1 cellular context compared by ENCODE assay signal in the genomic region with DNA sequence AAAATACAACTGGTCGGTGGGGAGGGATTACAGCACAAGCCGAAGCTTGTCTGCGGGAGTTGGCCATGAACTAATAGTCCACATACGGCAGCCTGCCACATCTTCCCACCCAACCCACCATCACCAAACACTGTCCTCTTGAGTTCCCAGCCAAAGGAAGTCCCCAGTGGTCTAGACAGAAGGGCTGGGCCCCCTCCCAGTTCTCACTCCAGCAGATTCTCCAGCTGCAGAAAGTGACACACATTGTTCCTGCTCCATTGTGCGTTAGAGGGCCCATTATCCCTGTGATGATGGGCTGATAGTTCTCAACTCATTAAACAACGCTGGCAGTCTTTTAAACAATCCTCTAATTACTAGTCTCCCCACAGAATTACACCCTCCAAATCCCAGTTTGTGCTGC.
TF ChIP-seq lines count a peak whose summit lies in the region.

No MANE protein-coding gene starts in this region.

TF ChIP-seq in GM23338, 12 proteins besides CTCF, POLR2A, EP300 and RAD21 (continued from another document):
- TF ChIP-seq, protein P1, sequence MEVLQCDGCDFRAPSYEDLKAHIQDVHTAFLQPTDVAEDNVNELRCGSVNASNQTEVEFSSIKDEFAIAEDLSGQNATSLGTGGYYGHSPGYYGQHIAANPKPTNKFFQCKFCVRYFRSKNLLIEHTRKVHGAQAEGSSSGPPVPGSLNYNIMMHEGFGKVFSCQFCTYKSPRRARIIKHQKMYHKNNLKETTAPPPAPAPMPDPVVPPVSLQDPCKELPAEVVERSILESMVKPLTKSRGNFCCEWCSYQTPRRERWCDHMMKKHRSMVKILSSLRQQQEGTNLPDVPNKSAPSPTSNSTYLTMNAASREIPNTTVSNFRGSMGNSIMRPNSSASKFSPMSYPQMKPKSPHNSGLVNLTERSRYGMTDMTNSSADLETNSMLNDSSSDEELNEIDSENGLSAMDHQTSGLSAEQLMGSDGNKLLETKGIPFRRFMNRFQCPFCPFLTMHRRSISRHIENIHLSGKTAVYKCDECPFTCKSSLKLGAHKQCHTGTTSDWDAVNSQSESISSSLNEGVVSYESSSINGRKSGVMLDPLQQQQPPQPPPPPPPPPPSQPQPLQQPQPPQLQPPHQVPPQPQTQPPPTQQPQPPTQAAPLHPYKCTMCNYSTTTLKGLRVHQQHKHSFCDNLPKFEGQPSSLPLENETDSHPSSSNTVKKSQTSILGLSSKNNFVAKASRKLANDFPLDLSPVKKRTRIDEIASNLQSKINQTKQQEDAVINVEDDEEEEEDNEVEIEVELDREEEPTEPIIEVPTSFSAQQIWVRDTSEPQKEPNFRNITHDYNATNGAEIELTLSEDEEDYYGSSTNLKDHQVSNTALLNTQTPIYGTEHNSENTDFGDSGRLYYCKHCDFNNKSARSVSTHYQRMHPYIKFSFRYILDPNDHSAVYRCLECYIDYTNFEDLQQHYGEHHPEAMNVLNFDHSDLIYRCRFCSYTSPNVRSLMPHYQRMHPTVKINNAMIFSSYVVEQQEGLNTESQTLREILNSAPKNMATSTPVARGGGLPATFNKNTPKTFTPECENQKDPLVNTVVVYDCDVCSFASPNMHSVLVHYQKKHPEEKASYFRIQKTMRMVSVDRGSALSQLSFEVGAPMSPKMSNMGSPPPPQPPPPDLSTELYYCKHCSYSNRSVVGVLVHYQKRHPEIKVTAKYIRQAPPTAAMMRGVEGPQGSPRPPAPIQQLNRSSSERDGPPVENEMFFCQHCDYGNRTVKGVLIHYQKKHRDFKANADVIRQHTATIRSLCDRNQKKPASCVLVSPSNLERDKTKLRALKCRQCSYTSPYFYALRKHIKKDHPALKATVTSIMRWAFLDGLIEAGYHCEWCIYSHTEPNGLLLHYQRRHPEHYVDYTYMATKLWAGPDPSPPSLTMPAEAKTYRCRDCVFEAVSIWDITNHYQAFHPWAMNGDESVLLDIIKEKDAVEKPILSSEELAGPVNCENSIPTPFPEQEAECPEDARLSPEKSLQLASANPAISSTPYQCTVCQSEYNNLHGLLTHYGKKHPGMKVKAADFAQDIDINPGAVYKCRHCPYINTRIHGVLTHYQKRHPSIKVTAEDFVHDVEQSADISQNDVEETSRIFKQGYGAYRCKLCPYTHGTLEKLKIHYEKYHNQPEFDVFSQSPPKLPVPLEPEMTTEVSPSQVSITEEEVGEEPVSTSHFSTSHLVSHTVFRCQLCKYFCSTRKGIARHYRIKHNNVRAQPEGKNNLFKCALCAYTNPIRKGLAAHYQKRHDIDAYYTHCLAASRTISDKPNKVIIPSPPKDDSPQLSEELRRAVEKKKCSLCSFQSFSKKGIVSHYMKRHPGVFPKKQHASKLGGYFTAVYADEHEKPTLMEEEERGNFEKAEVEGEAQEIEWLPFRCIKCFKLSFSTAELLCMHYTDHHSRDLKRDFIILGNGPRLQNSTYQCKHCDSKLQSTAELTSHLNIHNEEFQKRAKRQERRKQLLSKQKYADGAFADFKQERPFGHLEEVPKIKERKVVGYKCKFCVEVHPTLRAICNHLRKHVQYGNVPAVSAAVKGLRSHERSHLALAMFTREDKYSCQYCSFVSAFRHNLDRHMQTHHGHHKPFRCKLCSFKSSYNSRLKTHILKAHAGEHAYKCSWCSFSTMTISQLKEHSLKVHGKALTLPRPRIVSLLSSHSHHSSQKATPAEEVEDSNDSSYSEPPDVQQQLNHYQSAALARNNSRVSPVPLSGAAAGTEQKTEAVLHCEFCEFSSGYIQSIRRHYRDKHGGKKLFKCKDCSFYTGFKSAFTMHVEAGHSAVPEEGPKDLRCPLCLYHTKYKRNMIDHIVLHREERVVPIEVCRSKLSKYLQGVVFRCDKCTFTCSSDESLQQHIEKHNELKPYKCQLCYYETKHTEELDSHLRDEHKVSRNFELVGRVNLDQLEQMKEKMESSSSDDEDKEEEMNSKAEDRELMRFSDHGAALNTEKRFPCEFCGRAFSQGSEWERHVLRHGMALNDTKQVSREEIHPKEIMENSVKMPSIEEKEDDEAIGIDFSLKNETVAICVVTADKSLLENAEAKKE (CRISPR knock-in tag; IDR thresholded peaks at IDR 0.05) = no peak
- TF ChIP-seq POLR2AphosphoS5 (IDR thresholded peaks at IDR 0.05; ENCODE audit: low read depth) (no peak), ZNF114 (CRISPR knock-in tag; IDR thresholded peaks at IDR 0.05) (no peak)
